1 cellular context compared by ENCODE assay signal in the genomic region with DNA sequence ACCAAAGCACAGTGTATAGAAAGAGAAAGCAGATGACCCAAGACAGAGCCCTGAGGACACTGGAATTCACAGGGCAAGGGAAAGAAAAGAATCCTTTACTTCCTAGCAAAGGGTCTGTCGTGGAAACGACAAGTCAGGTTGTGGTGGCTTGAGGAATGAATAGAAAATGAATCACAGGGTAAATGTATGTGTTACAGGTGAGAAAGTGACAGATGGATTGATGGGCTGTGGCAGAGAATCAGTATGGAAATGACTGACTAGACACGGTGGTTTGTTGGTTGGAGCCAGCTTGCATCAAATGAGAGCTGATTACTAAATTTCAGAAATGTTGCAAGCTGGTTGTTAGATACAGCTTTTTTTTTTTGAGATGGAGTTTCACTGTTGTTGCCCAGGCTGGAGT.
TF ChIP-seq lines count a peak whose summit lies in the region.

No MANE protein-coding gene starts in this region.

TF ChIP-seq in GM12878, 131 proteins besides CTCF, POLR2A, EP300 and RAD21 (continued from another document):
- TF ChIP-seq, protein P1, sequence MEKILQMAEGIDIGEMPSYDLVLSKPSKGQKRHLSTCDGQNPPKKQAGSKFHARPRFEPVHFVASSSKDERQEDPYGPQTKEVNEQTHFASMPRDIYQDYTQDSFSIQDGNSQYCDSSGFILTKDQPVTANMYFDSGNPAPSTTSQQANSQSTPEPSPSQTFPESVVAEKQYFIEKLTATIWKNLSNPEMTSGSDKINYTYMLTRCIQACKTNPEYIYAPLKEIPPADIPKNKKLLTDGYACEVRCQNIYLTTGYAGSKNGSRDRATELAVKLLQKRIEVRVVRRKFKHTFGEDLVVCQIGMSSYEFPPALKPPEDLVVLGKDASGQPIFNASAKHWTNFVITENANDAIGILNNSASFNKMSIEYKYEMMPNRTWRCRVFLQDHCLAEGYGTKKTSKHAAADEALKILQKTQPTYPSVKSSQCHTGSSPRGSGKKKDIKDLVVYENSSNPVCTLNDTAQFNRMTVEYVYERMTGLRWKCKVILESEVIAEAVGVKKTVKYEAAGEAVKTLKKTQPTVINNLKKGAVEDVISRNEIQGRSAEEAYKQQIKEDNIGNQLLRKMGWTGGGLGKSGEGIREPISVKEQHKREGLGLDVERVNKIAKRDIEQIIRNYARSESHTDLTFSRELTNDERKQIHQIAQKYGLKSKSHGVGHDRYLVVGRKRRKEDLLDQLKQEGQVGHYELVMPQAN (conservative IDR thresholded peaks at IDR 0.05), result no peak
- TF ChIP-seq, protein P2, sequence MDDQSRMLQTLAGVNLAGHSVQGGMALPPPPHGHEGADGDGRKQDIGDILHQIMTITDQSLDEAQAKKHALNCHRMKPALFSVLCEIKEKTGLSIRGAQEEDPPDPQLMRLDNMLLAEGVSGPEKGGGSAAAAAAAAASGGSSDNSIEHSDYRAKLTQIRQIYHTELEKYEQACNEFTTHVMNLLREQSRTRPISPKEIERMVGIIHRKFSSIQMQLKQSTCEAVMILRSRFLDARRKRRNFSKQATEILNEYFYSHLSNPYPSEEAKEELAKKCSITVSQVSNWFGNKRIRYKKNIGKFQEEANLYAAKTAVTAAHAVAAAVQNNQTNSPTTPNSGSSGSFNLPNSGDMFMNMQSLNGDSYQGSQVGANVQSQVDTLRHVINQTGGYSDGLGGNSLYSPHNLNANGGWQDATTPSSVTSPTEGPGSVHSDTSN (IDR thresholded peaks at IDR 0.05; ENCODE audit: insufficient replicate concordance, low read depth, low read length), result peak; percentile 94
- TF ChIP-seq MTA2 (IDR thresholded peaks at IDR 0.05; ENCODE audit: low read depth) (peak; percentile 95), JUND (IDR thresholded peaks at IDR 0.05; ENCODE audit: low read depth, low read length) (peak; percentile 84), STAT3 (IDR thresholded peaks at IDR 0.05; ENCODE audit: low read depth, low read length) (no peak), PAX5 (IDR thresholded peaks at IDR 0.05; ENCODE audit: borderline replicate concordance, low read depth, low read length) (peak; percentile 91), KDM1A (IDR thresholded peaks at IDR 0.05; ENCODE audit: borderline replicate concordance) (no peak), SUPT20H (IDR thresholded peaks at IDR 0.05; ENCODE audit: borderline replicate concordance, control insufficient read depth, low read depth, low read length) (no peak), MTA3 (IDR thresholded peaks at IDR 0.05; ENCODE audit: borderline replicate concordance, low read length) (no peak; the same call in 1 of the 2 replicates), SRF (IDR thresholded peaks at IDR 0.05; ENCODE audit: low read depth in 2 of 2, low read length in 2 of 2) (no peak), BMI1 (IDR thresholded peaks at IDR 0.05; ENCODE audit: borderline replicate concordance) (peak; percentile 62; the same call in 1 of the 2 replicates), BHLHE40 (IDR thresholded peaks at IDR 0.05; ENCODE audit: borderline replicate concordance in 1 of 2, low read depth in 2 of 2, low read length in 1 of 2) (peak; percentile 32 to 39; a peak in 1 of 4 replicates), SMARCA5 (IDR thresholded peaks at IDR 0.05) (no peak), CHD1 (IDR thresholded peaks at IDR 0.05; ENCODE audit: low read depth, low read length) (no peak), SREBF2 (IDR thresholded peaks at IDR 0.05; ENCODE audit: low read length) (no peak), ZNF24 (IDR thresholded peaks at IDR 0.05) (no peak; the same call in 1 of the 2 replicates), ZZZ3 (IDR thresholded peaks at IDR 0.05; ENCODE audit: control insufficient read depth, insufficient read length, low read depth) (no peak), CBX3 (IDR thresholded peaks at IDR 0.05; ENCODE audit: borderline replicate concordance, low read depth) (no peak)
- TF ChIP-seq, protein P3, sequence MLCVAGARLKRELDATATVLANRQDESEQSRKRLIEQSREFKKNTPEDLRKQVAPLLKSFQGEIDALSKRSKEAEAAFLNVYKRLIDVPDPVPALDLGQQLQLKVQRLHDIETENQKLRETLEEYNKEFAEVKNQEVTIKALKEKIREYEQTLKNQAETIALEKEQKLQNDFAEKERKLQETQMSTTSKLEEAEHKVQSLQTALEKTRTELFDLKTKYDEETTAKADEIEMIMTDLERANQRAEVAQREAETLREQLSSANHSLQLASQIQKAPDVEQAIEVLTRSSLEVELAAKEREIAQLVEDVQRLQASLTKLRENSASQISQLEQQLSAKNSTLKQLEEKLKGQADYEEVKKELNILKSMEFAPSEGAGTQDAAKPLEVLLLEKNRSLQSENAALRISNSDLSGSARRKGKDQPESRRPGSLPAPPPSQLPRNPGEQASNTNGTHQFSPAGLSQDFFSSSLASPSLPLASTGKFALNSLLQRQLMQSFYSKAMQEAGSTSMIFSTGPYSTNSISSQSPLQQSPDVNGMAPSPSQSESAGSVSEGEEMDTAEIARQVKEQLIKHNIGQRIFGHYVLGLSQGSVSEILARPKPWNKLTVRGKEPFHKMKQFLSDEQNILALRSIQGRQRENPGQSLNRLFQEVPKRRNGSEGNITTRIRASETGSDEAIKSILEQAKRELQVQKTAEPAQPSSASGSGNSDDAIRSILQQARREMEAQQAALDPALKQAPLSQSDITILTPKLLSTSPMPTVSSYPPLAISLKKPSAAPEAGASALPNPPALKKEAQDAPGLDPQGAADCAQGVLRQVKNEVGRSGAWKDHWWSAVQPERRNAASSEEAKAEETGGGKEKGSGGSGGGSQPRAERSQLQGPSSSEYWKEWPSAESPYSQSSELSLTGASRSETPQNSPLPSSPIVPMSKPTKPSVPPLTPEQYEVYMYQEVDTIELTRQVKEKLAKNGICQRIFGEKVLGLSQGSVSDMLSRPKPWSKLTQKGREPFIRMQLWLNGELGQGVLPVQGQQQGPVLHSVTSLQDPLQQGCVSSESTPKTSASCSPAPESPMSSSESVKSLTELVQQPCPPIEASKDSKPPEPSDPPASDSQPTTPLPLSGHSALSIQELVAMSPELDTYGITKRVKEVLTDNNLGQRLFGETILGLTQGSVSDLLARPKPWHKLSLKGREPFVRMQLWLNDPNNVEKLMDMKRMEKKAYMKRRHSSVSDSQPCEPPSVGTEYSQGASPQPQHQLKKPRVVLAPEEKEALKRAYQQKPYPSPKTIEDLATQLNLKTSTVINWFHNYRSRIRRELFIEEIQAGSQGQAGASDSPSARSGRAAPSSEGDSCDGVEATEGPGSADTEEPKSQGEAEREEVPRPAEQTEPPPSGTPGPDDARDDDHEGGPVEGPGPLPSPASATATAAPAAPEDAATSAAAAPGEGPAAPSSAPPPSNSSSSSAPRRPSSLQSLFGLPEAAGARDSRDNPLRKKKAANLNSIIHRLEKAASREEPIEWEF (IDR thresholded peaks at IDR 0.05; ENCODE audit: insufficient replicate concordance, low read depth, low read length), result no peak
- TF ChIP-seq, protein P4, sequence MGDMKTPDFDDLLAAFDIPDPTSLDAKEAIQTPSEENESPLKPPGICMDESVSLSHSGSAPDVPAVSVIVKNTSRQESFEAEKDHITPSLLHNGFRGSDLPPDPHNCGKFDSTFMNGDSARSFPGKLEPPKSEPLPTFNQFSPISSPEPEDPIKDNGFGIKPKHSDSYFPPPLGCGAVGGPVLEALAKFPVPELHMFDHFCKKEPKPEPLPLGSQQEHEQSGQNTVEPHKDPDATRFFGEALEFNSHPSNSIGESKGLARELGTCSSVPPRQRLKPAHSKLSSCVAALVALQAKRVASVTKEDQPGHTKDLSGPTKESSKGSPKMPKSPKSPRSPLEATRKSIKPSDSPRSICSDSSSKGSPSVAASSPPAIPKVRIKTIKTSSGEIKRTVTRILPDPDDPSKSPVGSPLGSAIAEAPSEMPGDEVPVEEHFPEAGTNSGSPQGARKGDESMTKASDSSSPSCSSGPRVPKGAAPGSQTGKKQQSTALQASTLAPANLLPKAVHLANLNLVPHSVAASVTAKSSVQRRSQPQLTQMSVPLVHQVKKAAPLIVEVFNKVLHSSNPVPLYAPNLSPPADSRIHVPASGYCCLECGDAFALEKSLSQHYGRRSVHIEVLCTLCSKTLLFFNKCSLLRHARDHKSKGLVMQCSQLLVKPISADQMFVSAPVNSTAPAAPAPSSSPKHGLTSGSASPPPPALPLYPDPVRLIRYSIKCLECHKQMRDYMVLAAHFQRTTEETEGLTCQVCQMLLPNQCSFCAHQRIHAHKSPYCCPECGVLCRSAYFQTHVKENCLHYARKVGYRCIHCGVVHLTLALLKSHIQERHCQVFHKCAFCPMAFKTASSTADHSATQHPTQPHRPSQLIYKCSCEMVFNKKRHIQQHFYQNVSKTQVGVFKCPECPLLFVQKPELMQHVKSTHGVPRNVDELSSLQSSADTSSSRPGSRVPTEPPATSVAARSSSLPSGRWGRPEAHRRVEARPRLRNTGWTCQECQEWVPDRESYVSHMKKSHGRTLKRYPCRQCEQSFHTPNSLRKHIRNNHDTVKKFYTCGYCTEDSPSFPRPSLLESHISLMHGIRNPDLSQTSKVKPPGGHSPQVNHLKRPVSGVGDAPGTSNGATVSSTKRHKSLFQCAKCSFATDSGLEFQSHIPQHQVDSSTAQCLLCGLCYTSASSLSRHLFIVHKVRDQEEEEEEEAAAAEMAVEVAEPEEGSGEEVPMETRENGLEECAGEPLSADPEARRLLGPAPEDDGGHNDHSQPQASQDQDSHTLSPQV (IDR thresholded peaks at IDR 0.05), result no peak
- TF ChIP-seq, protein P5, sequence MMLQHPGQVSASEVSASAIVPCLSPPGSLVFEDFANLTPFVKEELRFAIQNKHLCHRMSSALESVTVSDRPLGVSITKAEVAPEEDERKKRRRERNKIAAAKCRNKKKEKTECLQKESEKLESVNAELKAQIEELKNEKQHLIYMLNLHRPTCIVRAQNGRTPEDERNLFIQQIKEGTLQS (IDR thresholded peaks at IDR 0.05; ENCODE audit: borderline replicate concordance, extremely low read depth, low read depth, low read length), result no peak
- TF ChIP-seq, protein P6, sequence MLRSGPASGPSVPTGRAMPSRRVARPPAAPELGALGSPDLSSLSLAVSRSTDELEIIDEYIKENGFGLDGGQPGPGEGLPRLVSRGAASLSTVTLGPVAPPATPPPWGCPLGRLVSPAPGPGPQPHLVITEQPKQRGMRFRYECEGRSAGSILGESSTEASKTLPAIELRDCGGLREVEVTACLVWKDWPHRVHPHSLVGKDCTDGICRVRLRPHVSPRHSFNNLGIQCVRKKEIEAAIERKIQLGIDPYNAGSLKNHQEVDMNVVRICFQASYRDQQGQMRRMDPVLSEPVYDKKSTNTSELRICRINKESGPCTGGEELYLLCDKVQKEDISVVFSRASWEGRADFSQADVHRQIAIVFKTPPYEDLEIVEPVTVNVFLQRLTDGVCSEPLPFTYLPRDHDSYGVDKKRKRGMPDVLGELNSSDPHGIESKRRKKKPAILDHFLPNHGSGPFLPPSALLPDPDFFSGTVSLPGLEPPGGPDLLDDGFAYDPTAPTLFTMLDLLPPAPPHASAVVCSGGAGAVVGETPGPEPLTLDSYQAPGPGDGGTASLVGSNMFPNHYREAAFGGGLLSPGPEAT (IDR thresholded peaks at IDR 0.05; ENCODE audit: low read depth), result peak; percentile 66
